Comparison of ENCODE assay signal across 8 cellular contexts in the genomic region with DNA sequence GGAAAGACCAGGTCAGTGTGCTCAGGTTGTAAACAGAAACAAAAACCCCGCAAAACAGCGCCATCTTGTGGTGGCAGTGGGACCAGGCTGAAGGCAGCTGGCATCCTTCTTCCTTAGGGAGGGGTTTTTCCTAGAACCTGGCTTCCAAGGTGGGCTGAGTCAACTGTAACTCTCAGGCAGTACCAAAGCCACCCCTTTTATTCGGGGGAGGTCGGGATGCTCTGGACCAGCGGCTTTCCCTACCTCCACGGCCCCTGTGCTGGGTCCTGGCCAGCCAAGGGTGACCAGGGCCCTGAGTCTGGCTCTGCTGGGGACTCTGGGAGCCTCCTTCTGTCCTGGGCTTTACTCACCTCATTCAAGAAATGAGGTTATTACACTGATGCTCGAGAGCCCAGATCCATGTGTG.
DNase-seq lines count a peak whose midpoint lies in the region; ATAC-seq and TF ChIP-seq lines count a peak whose summit lies in the region.

No MANE protein-coding gene starts in this region.

- H3K4me3 ChIP-seq in liver (ENCODE audit: low read depth in 1 of 3, low read length in 3 of 3), result no peak overlapping the region

- H3K36me3 ChIP-seq in liver (ENCODE audit: control insufficient read depth in 4 of 4, insufficient read depth in 3 of 4, low read depth in 1 of 4, low read length in 3 of 4), result no peaks in the 10 kb centered on the region

- H3K4me1 ChIP-seq in liver (ENCODE audit: control insufficient read depth in 4 of 4, insufficient read depth in 4 of 4, low read length in 3 of 4), result peaks cover 20 to 36% (median 26%) of the 10 kb centered on the region in 4 donors

- H3K27ac Mint-ChIP-seq in activated CD4-positive, alpha-beta T cell treated with anti-CD3 and anti-CD28 coated beads for 36 hours, result no peak overlapping the region
- H3K27ac Mint-ChIP-seq in chondrocyte (ENCODE audit: unreplicated experiment), result no peak overlapping the region

- WGBS in liver, result 6% methylated on average over 7 of the region's 7 CpGs

- TF ChIP-seq CTCF in GM12874 (IDR thresholded peaks at IDR 0.05; ENCODE audit: insufficient read depth, low read depth, low read length) (peak; percentile 94), chondrocyte (IDR thresholded peaks at IDR 0.05) (peak; percentile 97), liver (IDR thresholded peaks at IDR 0.05; ENCODE audit: low read depth, low read length, missing input control) (peak; percentile 88)

- H3K4me1 Mint-ChIP-seq in activated CD4-positive, alpha-beta T cell treated with anti-CD3 and anti-CD28 coated beads for 36 hours, result peaks cover 2% of the 10 kb centered on the region
- H3K4me1 Mint-ChIP-seq in chondrocyte (ENCODE audit: low read depth), result no peaks in the 10 kb centered on the region

- ATAC-seq in activated CD4-positive, alpha-beta T cell treated with anti-CD3 and anti-CD28 coated beads for 36 hours, result peak; percentile 64
- no peak for ATAC-seq in GM19452 (IDR thresholded peaks at IDR 0.05; ENCODE audit: unreplicated experiment)

- no peaks in the 10 kb centered on the region for H3K9me3 Mint-ChIP-seq in activated CD4-positive, alpha-beta T cell treated with anti-CD3 and anti-CD28 coated beads for 36 hours (ENCODE audit: low read depth)
- H3K9me3 Mint-ChIP-seq in chondrocyte (ENCODE audit: low read depth), result no peaks in the 10 kb centered on the region

- H3K9ac ChIP-seq in liver (ENCODE audit: low read depth in 1 of 2, low read length in 2 of 2), result no peak overlapping the region

- POLR2A ChIA-PET in activated CD4-positive, alpha-beta T cell treated with anti-CD3 and anti-CD28 coated beads for 36 hours (lab: Charles Lee), result no interaction called here

- intact Hi-C loops in activated CD4-positive, alpha-beta T cell treated with anti-CD3 and anti-CD28 coated beads for 36 hours (cut with DNase I, micrococcal nuclease), result loop anchor here (1.0 to 5.0 kb wide), 3 partner anchors 184 to 202 kb away; a partner anchor contains a TSS

- DNase-seq in 8988T (peak; percentile 95), NCI-H2196 treated with DMSO at 0.1 percent for 48 hours (lab: John Stamatoyannopoulos, UW; ENCODE audit: unreplicated experiment) (peak; percentile 49), chondrocyte (ENCODE audit: low spot score) (peak; percentile 63)
- DNase-seq in activated CD4-positive, alpha-beta T cell treated with anti-CD3 and anti-CD28 coated beads for 36 hours, result peak; percentile 80
- peak; percentile 41 for DNase-seq in stimulated activated CD8-positive, alpha-beta memory T cell treated with anti-CD3 and anti-CD28 coated beads, Interleukin-12 subunit alpha, Interleukin-12 subunit beta, amount 100 ng/mL, for 24 hours (ENCODE audit: extremely low read depth)

- no peak overlapping the region for H3K27ac ChIP-seq in liver (ENCODE audit: low read depth in 1 of 2, low read length in 2 of 2)

- CTCF ChIA-PET in activated CD4-positive, alpha-beta T cell treated with anti-CD3 and anti-CD28 coated beads for 36 hours (lab: Charles Lee), result interaction anchor here (0.7 to 1.9 kb wide), 4 partner anchors 9 to 423 kb away, joined by 3 to 8 read pairs (median 4); no protein-coding TSS in a partner anchor

- no peaks in the 10 kb centered on the region for H3K9me3 ChIP-seq in liver (ENCODE audit: control insufficient read depth in 4 of 4, low read length in 3 of 4)

- no peak overlapping the region for H3K4me3 Mint-ChIP-seq in activated CD4-positive, alpha-beta T cell treated with anti-CD3 and anti-CD28 coated beads for 36 hours
- H3K4me3 Mint-ChIP-seq in chondrocyte (ENCODE audit: unreplicated experiment), result no peak overlapping the region

- peak; percentile 82 to 92 for TF ChIP-seq RAD21 in liver (IDR thresholded peaks at IDR 0.05)

- H3K27me3 ChIP-seq in liver (ENCODE audit: control insufficient read depth in 4 of 4, insufficient read depth in 4 of 4, low read length in 3 of 4), result no peaks in the 10 kb centered on the region

- H3K27me3 Mint-ChIP-seq in activated CD4-positive, alpha-beta T cell treated with anti-CD3 and anti-CD28 coated beads for 36 hours, result peaks cover 14% of the 10 kb centered on the region
- peaks cover 43% of the 10 kb centered on the region for H3K27me3 Mint-ChIP-seq in chondrocyte (ENCODE audit: low read depth)

- no peaks in the 10 kb centered on the region for H3K36me3 Mint-ChIP-seq in activated CD4-positive, alpha-beta T cell treated with anti-CD3 and anti-CD28 coated beads for 36 hours (ENCODE audit: low read depth)
- H3K36me3 Mint-ChIP-seq in chondrocyte (ENCODE audit: low read depth), result no peaks in the 10 kb centered on the region

TF ChIP-seq in liver, 16 proteins besides CTCF, POLR2A, EP300 and RAD21:
- TF ChIP-seq, protein P1, sequence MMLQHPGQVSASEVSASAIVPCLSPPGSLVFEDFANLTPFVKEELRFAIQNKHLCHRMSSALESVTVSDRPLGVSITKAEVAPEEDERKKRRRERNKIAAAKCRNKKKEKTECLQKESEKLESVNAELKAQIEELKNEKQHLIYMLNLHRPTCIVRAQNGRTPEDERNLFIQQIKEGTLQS (IDR thresholded peaks at IDR 0.05), result no peak
- TF ChIP-seq RXRA (IDR thresholded peaks at IDR 0.05), result peak in 1 of 2 donors; percentile 18

Comparison
In these comparisons a context has a peak if more than half of its experiments do, and no peak if none do; other contexts are left out.
1. DNase-seq: peak in every context shown above with its lines; median percentile 95 in 8988T; 80 in activated CD4-positive, alpha-beta T cell treated with anti-CD3 and anti-CD28 coated beads for 36 hours; 63 in chondrocyte; 49 in NCI-H2196 treated with DMSO at 0.1 percent for 48 hours; 41 in stimulated activated CD8-positive, alpha-beta memory T cell treated with anti-CD3 and anti-CD28 coated beads, Interleukin-12 subunit alpha, Interleukin-12 subunit beta, amount 100 ng/mL, for 24 hours.